Comparison of ENCODE assay signal across 8 cellular contexts in genomic region chr19:15331419-15332310, GRCh38. TPM values are rescaled to one million over a fixed set of nuclear protein-coding genes. Genes with fewer than 3 reads are reported as not detected.
A peak's percentile ranks its signal among the peaks of the same experiment; 100 is the strongest.
DNase-seq lines count a peak whose midpoint lies in the region; ATAC-seq and TF ChIP-seq lines count a peak whose summit lies in the region.

No MANE protein-coding gene starts in this region.

- in situ Hi-C loops in Panc1 (cut with HindIII; ENCODE audit: low pct_unique_long_range_greater_than_20kb, low sequenced_read_pairs) = no loop called here

- POLR2A ChIA-PET in Panc1 (lab: Charles Lee) = no interaction called here

- H3K36me3 Mint-ChIP-seq in activated T-helper 2 cell treated with anti-CD3 and anti-CD28 coated beads, Interferon-gamma antibody, Interleukin-2, Interleukin-4, amounts not matched to agents 10 μg/mL and 5 μg/mL and 100 μg/mL, durations not matched to agents 14 hours and 24 hours and 36 hours (ENCODE audit: low read depth) = peaks cover 31% of the 10 kb centered on the region

- H3K4me3 ChIP-seq in Panc1 (ENCODE audit: low read depth in 2 of 2, low read length in 2 of 2) (peak overlapping the region; percentile 86 to 90), fibroblast of villous mesenchyme (ENCODE audit: low read depth, low read length) (peak overlapping the region; percentile 83), neuronal stem cell (ENCODE audit: low read length in 2 of 2) (peak overlapping the region; percentile 99 to 100), suprapubic skin (peak overlapping the region; percentile 95)

- H3K27ac Mint-ChIP-seq in activated T-helper 2 cell treated with anti-CD3 and anti-CD28 coated beads, Interferon-gamma antibody, Interleukin-2, Interleukin-4, amounts not matched to agents 10 μg/mL and 5 μg/mL and 100 μg/mL, durations not matched to agents 14 hours and 24 hours and 36 hours = peak overlapping the region; percentile 94

- H2AFZ ChIP-seq in neuronal stem cell (ENCODE audit: low read length) = peak overlapping the region; percentile 72

- peak overlapping the region; percentile 97 for H3K4me3 Mint-ChIP-seq in activated T-helper 2 cell treated with anti-CD3 and anti-CD28 coated beads, Interferon-gamma antibody, Interleukin-2, Interleukin-4, amounts not matched to agents 10 μg/mL and 5 μg/mL and 100 μg/mL, durations not matched to agents 14 hours and 24 hours and 36 hours (ENCODE audit: low read depth)

- WGBS in neuronal stem cell (ENCODE audit: extremely low coverage in 2 of 2, insufficient read length in 2 of 2, insufficient replicate concordance in 1 of 2), 2 donors = no CpG with 5 or more reads among the region's 122 CpGs
- WGBS in suprapubic skin = 2% methylated on average over 7 of the region's 122 CpGs

- CTCF ChIA-PET in Panc1 (lab: Charles Lee) = no interaction called here

- H3K36me3 ChIP-seq in Panc1 (ENCODE audit: control insufficient read depth, insufficient read depth, low read length) (no peaks in the 10 kb centered on the region; the same call in 1 of the 2 replicates), neuronal stem cell (replicated peaks in 1 of 2; ENCODE audit: control insufficient read depth in 2 of 2, insufficient read depth in 2 of 2, low read length in 2 of 2) (peaks cover 0 to 15% of the 10 kb centered on the region in 2 donors), suprapubic skin (no peaks in the 10 kb centered on the region)

- intact Hi-C loops in Panc1 (cut with micrococcal nuclease; ENCODE audit: unreplicated experiment) = no loop called here
- intact Hi-C loops in activated T-helper 2 cell treated with anti-CD3 and anti-CD28 coated beads, Interferon-gamma antibody, Interleukin-2, Interleukin-4, amounts not matched to agents 10 μg/mL and 5 μg/mL and 100 μg/mL, durations not matched to agents 14 hours and 24 hours and 36 hours (cut with micrococcal nuclease) = loop anchor here (1.0 to 2.0 kb wide), 2 partner anchors 30 to 47 kb away; partner anchors contain the start of gene AKAP8

- H2BK120ac ChIP-seq in neuronal stem cell (ENCODE audit: low read depth, low read length) = no peak overlapping the region

- TF ChIP-seq POLR2A in suprapubic skin (IDR thresholded peaks at IDR 0.05) = no peak

- H3K14ac ChIP-seq in neuronal stem cell (ENCODE audit: low read length) = peak overlapping the region; percentile 97

- DNase-seq in DMS53 (lab: John Stamatoyannopoulos, UW) = peak; percentile 65
- DNase-seq in DMS53 treated with DMSO at 0.1 percent for 48 hours (lab: John Stamatoyannopoulos, UW; ENCODE audit: unreplicated experiment) = no peak
- no peak for DNase-seq in Panc1 (ENCODE audit: low read depth, low spot score)
- peak; percentile 54 for DNase-seq in activated T-helper 2 cell treated with anti-CD3 and anti-CD28 coated beads, Interferon-gamma antibody, Interleukin-2, Interleukin-4, amounts not matched to agents 10 μg/mL and 5 μg/mL and 100 μg/mL, durations not matched to agents 14 hours and 24 hours and 36 hours (ENCODE audit: low spot score)
- DNase-seq in fibroblast of villous mesenchyme (ENCODE audit: low read depth) = peak; percentile 65
- DNase-seq in neuronal stem cell (ENCODE audit: low spot score) = peak; percentile 21
- DNase-seq in suprapubic skin (ENCODE audit: low spot score in 2 of 2) = peak in 1 of 2 donors; percentile 78

- peak overlapping the region; percentile 31 for H3K23ac ChIP-seq in neuronal stem cell (ENCODE audit: low read depth, low read length, poor library complexity)

- H3K4ac ChIP-seq in neuronal stem cell (ENCODE audit: low read length) = no peak overlapping the region

- H2BK15ac ChIP-seq in neuronal stem cell (ENCODE audit: low read length) = no peak overlapping the region

- TF ChIP-seq EP300 in suprapubic skin (IDR thresholded peaks at IDR 0.05) = no peak

- no peaks in the 10 kb centered on the region for H3K27me3 ChIP-seq in Panc1 (ENCODE audit: control insufficient read depth, insufficient read depth, low read length)
- no peaks in the 10 kb centered on the region for H3K27me3 ChIP-seq in neuronal stem cell (ENCODE audit: control insufficient read depth in 3 of 3, insufficient read depth in 3 of 3, low read depth in 1 of 3, low read length in 3 of 3)
- H3K27me3 ChIP-seq in suprapubic skin = no peaks in the 10 kb centered on the region

- ATAC-seq in HG02973 (IDR thresholded peaks at IDR 0.05; ENCODE audit: unreplicated experiment) (peak; percentile 31), Panc1 (peak; percentile 78)

- peaks cover 35% of the 10 kb centered on the region for H3K4me1 Mint-ChIP-seq in activated T-helper 2 cell treated with anti-CD3 and anti-CD28 coated beads, Interferon-gamma antibody, Interleukin-2, Interleukin-4, amounts not matched to agents 10 μg/mL and 5 μg/mL and 100 μg/mL, durations not matched to agents 14 hours and 24 hours and 36 hours (ENCODE audit: low read depth)

- H3K9ac ChIP-seq in neuronal stem cell (ENCODE audit: low read depth, low read length, poor library complexity) = peak overlapping the region; percentile 99

- peak overlapping the region; percentile 66 for H3K4me2 ChIP-seq in neuronal stem cell (ENCODE audit: insufficient read depth, low read length, poor library complexity, severe bottlenecking)

- peaks cover 22% of the 10 kb centered on the region for H3K4me1 ChIP-seq in Panc1 (ENCODE audit: control insufficient read depth, insufficient read depth, low read length)
- H3K4me1 ChIP-seq in neuronal stem cell (ENCODE audit: control insufficient read depth in 2 of 2, insufficient read depth in 1 of 2, low read depth in 1 of 2, low read length in 2 of 2) = peaks cover 6% of the 10 kb centered on the region in 2 donors
- H3K4me1 ChIP-seq in suprapubic skin = peaks cover 54% of the 10 kb centered on the region

- H4K8ac ChIP-seq in neuronal stem cell (ENCODE audit: low read depth, low read length) = peak overlapping the region; percentile 82

- H3K9me3 ChIP-seq in Panc1 (ENCODE audit: control insufficient read depth, insufficient read depth, low read depth, low read length) = no peaks in the 10 kb centered on the region
- peaks cover 0 to 3% of the 10 kb centered on the region in 2 donors for H3K9me3 ChIP-seq in neuronal stem cell (replicated peaks in 1 of 2; ENCODE audit: control insufficient read depth in 2 of 2, insufficient read depth in 1 of 2, low read depth in 1 of 2, low read length in 2 of 2)
- H3K9me3 ChIP-seq in suprapubic skin = no peaks in the 10 kb centered on the region

- no peaks in the 10 kb centered on the region for H3K9me3 Mint-ChIP-seq in activated T-helper 2 cell treated with anti-CD3 and anti-CD28 coated beads, Interferon-gamma antibody, Interleukin-2, Interleukin-4, amounts not matched to agents 10 μg/mL and 5 μg/mL and 100 μg/mL, durations not matched to agents 14 hours and 24 hours and 36 hours

- peak overlapping the region; percentile 81 for H3K27ac ChIP-seq in Panc1 (ENCODE audit: low read length)
- peak overlapping the region; percentile 87 for H3K27ac ChIP-seq in neuronal stem cell (replicated peaks; ENCODE audit: low read length)
- peak overlapping the region; percentile 98 for H3K27ac ChIP-seq in suprapubic skin

- H4K91ac ChIP-seq in neuronal stem cell (ENCODE audit: low read depth, low read length, poor library complexity) = peak overlapping the region; percentile 30

- peak overlapping the region; percentile 98 for H3K18ac ChIP-seq in neuronal stem cell (ENCODE audit: low read length)

- peak overlapping the region; percentile 88 for H2AK5ac ChIP-seq in neuronal stem cell (ENCODE audit: low read depth, low read length)

- no peaks in the 10 kb centered on the region for H3K27me3 Mint-ChIP-seq in activated T-helper 2 cell treated with anti-CD3 and anti-CD28 coated beads, Interferon-gamma antibody, Interleukin-2, Interleukin-4, amounts not matched to agents 10 μg/mL and 5 μg/mL and 100 μg/mL, durations not matched to agents 14 hours and 24 hours and 36 hours (ENCODE audit: low read depth)

- peaks cover 12% of the 10 kb centered on the region for H3K79me1 ChIP-seq in neuronal stem cell (ENCODE audit: low read depth, low read length)

- H2BK5ac ChIP-seq in neuronal stem cell (ENCODE audit: low read length) = peak overlapping the region; percentile 99

- no TSS peak for BruUV-seq in Panc1 (replicated peaks; lab: Mats Ljungman, UMichigan)

- no peak overlapping the region for H2BK12ac ChIP-seq in neuronal stem cell (ENCODE audit: low read length)

- TF ChIP-seq CTCF in Panc1 (IDR thresholded peaks at IDR 0.05) (no peak), fibroblast of villous mesenchyme (IDR thresholded peaks at IDR 0.05; ENCODE audit: insufficient read depth, low read depth, low read length) (no peak), suprapubic skin (IDR thresholded peaks at IDR 0.05) (no peak)

RNA-seq across cellular contexts. Expression of gene BRD4, which starts 0.7 kb away (rescaled TPM):
- total RNA-seq in Panc1 (2021; ENCODE audit: unreplicated experiment) (102 TPM), fibroblast of villous mesenchyme (25.8 and 26.3 TPM in 2 replicates), suprapubic skin (100 to 1,000 TPM in 1 of 4 donors, 10 to 100 TPM in 3; 54.8 to 111 (median 68.3) TPM)
- polyA plus RNA-seq in Panc1 (2012; ENCODE audit: insufficient read length) = 75.9 TPM
- 104 and 108 TPM in 2 replicates for total RNA-seq in activated T-helper 2 cell treated with anti-CD3 and anti-CD28 coated beads, Interferon-gamma antibody, Interleukin-2, Interleukin-4, amounts not matched to agents 10 μg/mL and 5 μg/mL and 100 μg/mL, durations not matched to agents 14 hours and 24 hours and 36 hours
- 82.1 TPM for polyA plus RNA-seq in neuronal stem cell (2013, experiment 1 of 2)
- 88.1 TPM for polyA plus RNA-seq in neuronal stem cell (2013, experiment 2 of 2)

RNA-seq across cellular contexts. Expression of gene AKAP8, which starts 47.9 kb away (rescaled TPM):
- total RNA-seq in Panc1 (2021; ENCODE audit: unreplicated experiment) (50.8 TPM), fibroblast of villous mesenchyme (16.0 and 19.6 TPM in 2 replicates), suprapubic skin (10 to 100 TPM; 25.3 to 77.9 (median 41.6) TPM)
- polyA plus RNA-seq in Panc1 (2012; ENCODE audit: insufficient read length) = 38.6 TPM
- total RNA-seq in activated T-helper 2 cell treated with anti-CD3 and anti-CD28 coated beads, Interferon-gamma antibody, Interleukin-2, Interleukin-4, amounts not matched to agents 10 μg/mL and 5 μg/mL and 100 μg/mL, durations not matched to agents 14 hours and 24 hours and 36 hours = 56.0 and 62.1 TPM in 2 replicates
- polyA plus RNA-seq in neuronal stem cell (2013, experiment 1 of 2) = 15.0 TPM
- polyA plus RNA-seq in neuronal stem cell (2013, experiment 2 of 2) = 15.2 TPM

Comparison
In these comparisons a context has a peak if more than half of its experiments do, and no peak if none do; other contexts are left out.
1. DNase-seq: peak in DMS53 (single experiment), activated T-helper 2 cell treated with anti-CD3 and anti-CD28 coated beads, Interferon-gamma antibody, Interleukin-2, Interleukin-4, amounts not matched to agents 10 μg/mL and 5 μg/mL and 100 μg/mL, durations not matched to agents 14 hours and 24 hours and 36 hours (single experiment), fibroblast of villous mesenchyme (single experiment) and neuronal stem cell (single experiment); none in DMS53 treated with DMSO at 0.1 percent for 48 hours (single experiment) and Panc1 (single experiment).
2. Peak in every context shown above with its lines, with median percentiles within 50 percentile points of each other: H3K27ac ChIP-seq and H3K4me3 ChIP-seq.